ENCODE assay signal across 15 cellular contexts in the genomic region with DNA sequence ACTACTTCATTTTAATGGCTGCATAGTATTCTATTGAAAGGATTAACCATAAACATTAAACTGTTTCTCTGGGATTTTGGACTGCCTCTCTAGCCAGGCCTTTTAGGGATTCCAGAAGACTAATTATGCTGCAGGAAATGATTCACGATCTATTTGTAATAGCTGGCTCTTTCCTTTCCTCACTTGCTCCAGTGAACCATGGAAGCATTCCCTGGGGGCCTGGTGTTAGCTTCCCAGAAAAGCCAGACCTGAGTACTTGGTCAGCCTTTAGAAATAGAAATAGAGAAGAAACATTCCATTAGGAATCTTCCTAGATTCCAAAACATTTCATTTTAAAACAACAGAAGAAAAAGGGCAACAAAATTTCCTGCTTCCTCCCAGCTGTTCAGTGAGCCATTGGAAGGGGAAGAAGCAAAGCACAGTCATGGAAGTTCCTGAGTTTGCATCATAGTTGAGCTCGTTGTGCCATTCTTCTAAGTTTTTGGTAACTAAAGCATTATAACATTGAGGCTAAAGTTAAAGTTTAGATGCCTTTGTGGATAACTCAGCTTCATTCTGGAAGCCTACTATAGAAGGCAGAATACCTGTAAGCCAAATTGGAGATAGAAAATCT.
DNase-seq lines count a peak whose midpoint lies in the region; ATAC-seq and TF ChIP-seq lines count a peak whose summit lies in the region.
"Had no signal": no experiment of that assay in that cellular context is flagged by ENCODE, and none has a peak within 500 bp of the region (broad histone marks: within the 10 kb centered on the region; RNA-seq: fewer than 3 reads in every experiment).

No MANE protein-coding gene starts in this region.

- H3K4me1 ChIP-seq in adrenal gland (replicated peaks in 1 of 2): no peaks in the 10 kb centered on the region
- H3K4me1 ChIP-seq: SJSA1 had no signal

- H3K4me3 ChIP-seq in AG09309 (ENCODE audit: control insufficient read depth, low read depth, low read length): no peak overlapping the region
- H3K4me3 ChIP-seq in adrenal gland: no peak overlapping the region
- H3K4me3 ChIP-seq: SJSA1 had no signal

- WGBS in adrenal gland, 4 donors: 55 to 79% (median 60%) methylated on average over 2 of the region's 2 CpGs

- no peaks in the 10 kb centered on the region for H3K9me3 ChIP-seq in adrenal gland (replicated peaks in 1 of 3)
- H3K9me3 ChIP-seq: SJSA1 had no signal

- intact Hi-C loops in adrenal gland (cut with DNase I): no loop called here

- TF ChIP-seq CTCF in AG09309 (IDR thresholded peaks at IDR 0.05; ENCODE audit: control insufficient read depth, insufficient read depth, low read depth, low read length, missing control alignments) (no peak), adrenal gland (IDR thresholded peaks at IDR 0.05) (no peak)

- no peaks in the 10 kb centered on the region for H3K27me3 ChIP-seq in adrenal gland
- H3K27me3 ChIP-seq: SJSA1 had no signal

- ATAC-seq in GM21390 (IDR thresholded peaks at IDR 0.05; ENCODE audit: unreplicated experiment) (no peak), GM18519 (IDR thresholded peaks at IDR 0.05; ENCODE audit: low FRiP score, unreplicated experiment) (no peak), HG03378 (IDR thresholded peaks at IDR 0.05; ENCODE audit: unreplicated experiment) (no peak)

- no peaks in the 10 kb centered on the region for H3K36me3 ChIP-seq in adrenal gland (replicated peaks in 1 of 2)
- H3K36me3 ChIP-seq: SJSA1 had no signal

- peak; percentile 24 for DNase-seq in AG09309 (ENCODE audit: low read depth)
- peak; percentile 85 for DNase-seq in M059J (ENCODE audit: low read depth)
- peak; percentile 77 for DNase-seq in dermis blood vessel endothelial cell
- peak; percentile 54 to 64 for DNase-seq in lung microvascular endothelial cell (ENCODE audit: low read depth in 2 of 2)
- DNase-seq in adrenal gland: no peak
- DNase-seq: activated CD4-positive, alpha-beta T cell treated with anti-CD3 and anti-CD28 coated beads, Interleukin-2, amount 10 ng/mL, durations not matched to agents 24 days and 14 days; activated gamma-delta T cell; CD4-positive, CD25-positive, alpha-beta regulatory T cell; effector CD8-positive, alpha-beta T cell; MV-4-11; NCI-H524 treated with DMSO at 0.1 percent for 48 hours had no signal

- no peak overlapping the region for H3K27ac ChIP-seq in adrenal gland
- H3K27ac ChIP-seq: SJSA1 had no signal

- no peak for TF ChIP-seq POLR2A in adrenal gland (IDR thresholded peaks at IDR 0.05)

Comparison
In these comparisons a context has a peak if more than half of its experiments do, and no peak if none do; other contexts are left out.
1. DNase-seq: peak in AG09309 (single experiment), M059J (single experiment), dermis blood vessel endothelial cell (single experiment) and lung microvascular endothelial cell (2 of 2); none in adrenal gland (0 of 7).